1 cellular context compared by ENCODE assay signal in the genomic region with DNA sequence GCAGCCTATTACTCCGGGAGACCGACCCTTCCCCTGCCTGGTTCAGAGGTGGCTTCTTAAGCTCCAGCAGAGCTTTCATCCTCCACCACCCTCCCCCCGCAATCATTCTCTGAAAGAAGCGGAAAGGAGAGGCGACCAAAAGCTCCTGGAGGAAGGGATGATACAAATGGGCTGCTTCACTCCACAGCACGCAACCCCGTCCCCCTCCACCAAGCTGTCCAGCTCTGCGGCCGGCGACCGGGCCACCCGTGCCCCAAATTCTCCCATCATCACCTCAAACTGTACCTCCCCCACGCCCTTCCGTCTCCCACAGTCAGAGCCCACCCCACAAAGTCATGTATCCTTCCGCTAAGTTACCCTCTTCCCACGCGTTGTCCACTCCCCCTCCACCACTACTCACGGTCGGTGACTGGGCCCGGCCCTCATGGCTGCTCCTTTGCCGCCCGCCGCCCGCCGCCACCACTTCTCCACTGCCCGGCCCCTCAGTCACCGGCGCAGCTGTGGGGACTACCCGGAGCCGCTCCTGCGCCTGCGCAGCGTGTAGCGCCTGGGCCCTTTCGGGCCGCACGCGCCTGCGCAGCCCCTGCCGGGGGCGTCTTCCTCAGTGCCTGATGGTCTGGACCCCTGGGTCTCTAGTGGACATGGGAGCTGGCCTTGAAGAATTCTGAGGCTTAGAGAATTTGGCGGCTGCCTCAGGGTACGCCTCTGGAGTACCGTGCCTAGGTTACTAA.
TF ChIP-seq lines count a peak whose summit lies in the region.

A gene with protein sequence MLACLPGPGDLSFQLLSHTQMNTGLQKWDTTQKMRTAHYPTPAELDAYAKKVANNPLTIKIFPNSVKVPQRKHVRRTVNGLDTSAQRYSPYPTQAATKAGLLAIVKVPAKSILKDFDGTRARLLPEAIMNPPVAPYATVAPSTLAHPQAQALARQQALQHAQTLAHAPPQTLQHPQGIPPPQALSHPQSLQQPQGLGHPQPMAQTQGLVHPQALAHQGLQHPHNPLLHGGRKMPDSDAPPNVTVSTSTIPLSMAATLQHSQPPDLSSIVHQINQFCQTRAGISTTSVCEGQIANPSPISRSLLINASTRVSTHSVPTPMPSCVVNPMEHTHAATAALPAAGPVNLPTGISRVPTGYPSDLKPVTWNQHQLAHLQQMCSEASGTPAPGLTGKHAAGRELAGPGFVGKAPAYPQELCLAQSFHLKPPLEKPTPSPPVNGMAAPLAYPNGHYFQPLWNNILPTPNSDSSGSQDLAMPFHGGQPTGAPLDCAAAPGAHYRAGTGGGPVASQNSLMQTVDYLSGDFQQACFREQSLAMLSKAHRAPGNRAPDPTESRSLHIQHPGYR (minus strand): TSS at position 509 of the 731 bp plus-strand sequence. CDS start 76,123 bp downstream, outside the sequence.

TF ChIP-seq in K562, 482 proteins besides CTCF, POLR2A, EP300 and RAD21 (continued from another document and continues in another):
- TF ChIP-seq, protein P1, sequence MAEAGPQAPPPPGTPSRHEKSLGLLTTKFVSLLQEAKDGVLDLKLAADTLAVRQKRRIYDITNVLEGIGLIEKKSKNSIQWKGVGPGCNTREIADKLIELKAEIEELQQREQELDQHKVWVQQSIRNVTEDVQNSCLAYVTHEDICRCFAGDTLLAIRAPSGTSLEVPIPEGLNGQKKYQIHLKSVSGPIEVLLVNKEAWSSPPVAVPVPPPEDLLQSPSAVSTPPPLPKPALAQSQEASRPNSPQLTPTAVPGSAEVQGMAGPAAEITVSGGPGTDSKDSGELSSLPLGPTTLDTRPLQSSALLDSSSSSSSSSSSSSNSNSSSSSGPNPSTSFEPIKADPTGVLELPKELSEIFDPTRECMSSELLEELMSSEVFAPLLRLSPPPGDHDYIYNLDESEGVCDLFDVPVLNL (CRISPR knock-in tag; IDR thresholded peaks at IDR 0.05; ENCODE audit: low read depth): no peak
- TF ChIP-seq, protein P2, sequence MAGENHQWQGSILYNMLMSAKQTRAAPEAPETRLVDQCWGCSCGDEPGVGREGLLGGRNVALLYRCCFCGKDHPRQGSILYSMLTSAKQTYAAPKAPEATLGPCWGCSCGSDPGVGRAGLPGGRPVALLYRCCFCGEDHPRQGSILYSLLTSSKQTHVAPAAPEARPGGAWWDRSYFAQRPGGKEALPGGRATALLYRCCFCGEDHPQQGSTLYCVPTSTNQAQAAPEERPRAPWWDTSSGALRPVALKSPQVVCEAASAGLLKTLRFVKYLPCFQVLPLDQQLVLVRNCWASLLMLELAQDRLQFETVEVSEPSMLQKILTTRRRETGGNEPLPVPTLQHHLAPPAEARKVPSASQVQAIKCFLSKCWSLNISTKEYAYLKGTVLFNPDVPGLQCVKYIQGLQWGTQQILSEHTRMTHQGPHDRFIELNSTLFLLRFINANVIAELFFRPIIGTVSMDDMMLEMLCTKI (IDR thresholded peaks at IDR 0.05; ENCODE audit: partially characterized antibody): no peak
- TF ChIP-seq ETV5 (CRISPR knock-in tag; IDR thresholded peaks at IDR 0.05; ENCODE audit: low read depth) (peak; percentile 55; the same call in 1 of the 2 replicates), ZNF408 (CRISPR knock-in tag; IDR thresholded peaks at IDR 0.05; ENCODE audit: low read depth) (no peak), ATF3 (IDR thresholded peaks at IDR 0.05) (no peak; the same call in 1 of the 2 replicates), ATF3 (CRISPR knock-in tag; conservative IDR thresholded peaks at IDR 0.05) (no peak), BCLAF1 (IDR thresholded peaks at IDR 0.05; ENCODE audit: borderline replicate concordance in 1 of 2, control insufficient read depth in 1 of 2, low read depth in 2 of 2, low read length in 1 of 2) (0 out of 4 replicates have a peak, but pooled peaks of 1 of the 2 experiments have one; percentile 20), POLR2AphosphoS5 (IDR thresholded peaks at IDR 0.05; ENCODE audit: control insufficient read depth, insufficient read depth, low read depth, low read length) (peak; percentile 82), THAP7 (CRISPR knock-in tag; IDR thresholded peaks at IDR 0.05) (no peak), TCF3 (CRISPR knock-in tag; IDR thresholded peaks at IDR 0.05) (no peak; the same call in 1 of the 2 replicates), ZNF217 (CRISPR knock-in tag; IDR thresholded peaks at IDR 0.05) (no peak), MTA1 (IDR thresholded peaks at IDR 0.05; ENCODE audit: borderline replicate concordance) (peak; percentile 74), HMG20B (CRISPR knock-in tag; IDR thresholded peaks at IDR 0.05) (no peak), GATA2 (CRISPR knock-in tag; IDR thresholded peaks at IDR 0.05) (no peak), HNRNPL (IDR thresholded peaks at IDR 0.05; ENCODE audit: low read depth, low read length) (peak; percentile 38; the same call in 1 of the 2 replicates), SIX5 (IDR thresholded peaks at IDR 0.05; ENCODE audit: borderline replicate concordance in 1 of 2, insufficient read depth in 1 of 2, low read depth in 1 of 2, low read length in 2 of 2) (no peak), RBFOX2 (IDR thresholded peaks at IDR 0.05; ENCODE audit: low read depth, low read length) (peak; percentile 93), PTTG1 (tag; IDR thresholded peaks at IDR 0.05; ENCODE audit: low read depth) (no peak), TBP (optimal IDR thresholded peaks at IDR 0.05; ENCODE audit: low read depth, low read length) (peak; percentile 31), KAT2B (IDR thresholded peaks at IDR 0.05; ENCODE audit: low read depth, low read length) (no peak), NR1H2 (CRISPR knock-in tag; IDR thresholded peaks at IDR 0.05) (no peak), ZNF146 (CRISPR knock-in tag; IDR thresholded peaks at IDR 0.05; ENCODE audit: unreplicated experiment) (no peak), SMAD2 (IDR thresholded peaks at IDR 0.05; ENCODE audit: low read depth, low read length) (no peak), ZNF41 (CRISPR knock-in tag; conservative IDR thresholded peaks at IDR 0.05) (no peak), ZNF431 (CRISPR knock-in tag; IDR thresholded peaks at IDR 0.05) (no peak), KHSRP (IDR thresholded peaks at IDR 0.05) (no peak), ZNF3 (CRISPR knock-in tag; IDR thresholded peaks at IDR 0.05) (no peak), ATF1 (CRISPR knock-in tag; IDR thresholded peaks at IDR 0.05) (no peak), ATF1 (tag; IDR thresholded peaks at IDR 0.05) (peak; percentile 20; the same call in 1 of the 2 replicates), RB1 (IDR thresholded peaks at IDR 0.05; ENCODE audit: low read depth) (peak; percentile 64), PHF20 (IDR thresholded peaks at IDR 0.05; ENCODE audit: partially characterized antibody) (peak; percentile 54), IFI16 (CRISPR knock-in tag; IDR thresholded peaks at IDR 0.05) (no peak), TEAD2 (tag; IDR thresholded peaks at IDR 0.05) (no peak), ZNF12 (CRISPR knock-in tag; IDR thresholded peaks at IDR 0.05) (no peak), RBM14 (IDR thresholded peaks at IDR 0.05; ENCODE audit: borderline replicate concordance, insufficient read depth, low read depth, low read length) (no peak), FOXK1 (CRISPR knock-in tag; IDR thresholded peaks at IDR 0.05; ENCODE audit: borderline replicate concordance) (no peak), SMAD3 (CRISPR knock-in tag; conservative IDR thresholded peaks at IDR 0.05) (peak; percentile 62; the same call in 1 of the 2 replicates), ZNF512 (tag; IDR thresholded peaks at IDR 0.05) (no peak)
- TF ChIP-seq, protein P3, sequence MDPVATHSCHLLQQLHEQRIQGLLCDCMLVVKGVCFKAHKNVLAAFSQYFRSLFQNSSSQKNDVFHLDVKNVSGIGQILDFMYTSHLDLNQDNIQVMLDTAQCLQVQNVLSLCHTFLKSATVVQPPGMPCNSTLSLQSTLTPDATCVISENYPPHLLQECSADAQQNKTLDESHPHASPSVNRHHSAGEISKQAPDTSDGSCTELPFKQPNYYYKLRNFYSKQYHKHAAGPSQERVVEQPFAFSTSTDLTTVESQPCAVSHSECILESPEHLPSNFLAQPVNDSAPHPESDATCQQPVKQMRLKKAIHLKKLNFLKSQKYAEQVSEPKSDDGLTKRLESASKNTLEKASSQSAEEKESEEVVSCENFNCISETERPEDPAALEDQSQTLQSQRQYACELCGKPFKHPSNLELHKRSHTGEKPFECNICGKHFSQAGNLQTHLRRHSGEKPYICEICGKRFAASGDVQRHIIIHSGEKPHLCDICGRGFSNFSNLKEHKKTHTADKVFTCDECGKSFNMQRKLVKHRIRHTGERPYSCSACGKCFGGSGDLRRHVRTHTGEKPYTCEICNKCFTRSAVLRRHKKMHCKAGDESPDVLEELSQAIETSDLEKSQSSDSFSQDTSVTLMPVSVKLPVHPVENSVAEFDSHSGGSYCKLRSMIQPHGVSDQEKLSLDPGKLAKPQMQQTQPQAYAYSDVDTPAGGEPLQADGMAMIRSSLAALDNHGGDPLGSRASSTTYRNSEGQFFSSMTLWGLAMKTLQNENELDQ (CRISPR knock-in tag; IDR thresholded peaks at IDR 0.05; ENCODE audit: borderline replicate concordance): no peak
- TF ChIP-seq, protein P4, sequence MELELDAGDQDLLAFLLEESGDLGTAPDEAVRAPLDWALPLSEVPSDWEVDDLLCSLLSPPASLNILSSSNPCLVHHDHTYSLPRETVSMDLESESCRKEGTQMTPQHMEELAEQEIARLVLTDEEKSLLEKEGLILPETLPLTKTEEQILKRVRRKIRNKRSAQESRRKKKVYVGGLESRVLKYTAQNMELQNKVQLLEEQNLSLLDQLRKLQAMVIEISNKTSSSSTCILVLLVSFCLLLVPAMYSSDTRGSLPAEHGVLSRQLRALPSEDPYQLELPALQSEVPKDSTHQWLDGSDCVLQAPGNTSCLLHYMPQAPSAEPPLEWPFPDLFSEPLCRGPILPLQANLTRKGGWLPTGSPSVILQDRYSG (tag; conservative IDR thresholded peaks at IDR 0.05; ENCODE audit: low read depth): no peak
- TF ChIP-seq, protein P5, sequence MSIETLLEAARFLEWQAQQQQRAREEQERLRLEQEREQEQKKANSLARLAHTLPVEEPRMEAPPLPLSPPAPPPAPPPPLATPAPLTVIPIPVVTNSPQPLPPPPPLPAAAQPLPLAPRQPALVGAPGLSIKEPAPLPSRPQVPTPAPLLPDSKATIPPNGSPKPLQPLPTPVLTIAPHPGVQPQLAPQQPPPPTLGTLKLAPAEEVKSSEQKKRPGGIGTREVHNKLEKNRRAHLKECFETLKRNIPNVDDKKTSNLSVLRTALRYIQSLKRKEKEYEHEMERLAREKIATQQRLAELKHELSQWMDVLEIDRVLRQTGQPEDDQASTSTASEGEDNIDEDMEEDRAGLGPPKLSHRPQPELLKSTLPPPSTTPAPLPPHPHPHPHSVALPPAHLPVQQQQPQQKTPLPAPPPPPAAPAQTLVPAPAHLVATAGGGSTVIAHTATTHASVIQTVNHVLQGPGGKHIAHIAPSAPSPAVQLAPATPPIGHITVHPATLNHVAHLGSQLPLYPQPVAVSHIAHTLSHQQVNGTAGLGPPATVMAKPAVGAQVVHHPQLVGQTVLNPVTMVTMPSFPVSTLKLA (conservative IDR thresholded peaks at IDR 0.05): peak; percentile 66 to 82
